18 cellular contexts compared by ENCODE assay signal in genomic region chr4:142485452-142485851, GRCh38.
"Had no signal": no experiment of that assay in that cellular context is flagged by ENCODE, and none has a peak within 500 bp of the region (broad histone marks: within the 10 kb centered on the region; RNA-seq: fewer than 3 reads in every experiment).

No MANE protein-coding gene starts in this region.

- H3K36me3 Mint-ChIP-seq: natural killer cell; stimulated activated memory B cell treated with anti-CD40 and anti-IgM and Interleukin-4, amounts not matched to agents 10 μg/mL and 1 μg/mL and 100 μg/mL, for 72 hours had no signal

- ATAC-seq: activated CD4-positive, CD25-positive, alpha-beta regulatory T cell treated with anti-CD3 and anti-CD28 coated beads, Interleukin-2, amount 50 U/mL, for 24 hours; activated naive CD8-positive, alpha-beta T cell treated with anti-CD3 and anti-CD28 coated beads, Interleukin-2, amount 50 U/mL, for 24 hours; left lobe of liver; mucosa of descending colon; natural killer cell; psoas muscle; right lobe of liver; stimulated activated memory B cell treated with anti-CD40 and anti-IgM and Interleukin-4, amounts not matched to agents 10 μg/mL and 1 μg/mL and 100 μg/mL, for 72 hours had no signal

- H3K4me1 Mint-ChIP-seq: natural killer cell; stimulated activated memory B cell treated with anti-CD40 and anti-IgM and Interleukin-4, amounts not matched to agents 10 μg/mL and 1 μg/mL and 100 μg/mL, for 72 hours had no signal

- H3K9me3 ChIP-seq: esophagus squamous epithelium, mucosa of descending colon, psoas muscle, right lobe of liver, spleen, transverse colon had no signal

- H3K4me1 ChIP-seq: esophagus squamous epithelium, psoas muscle, right lobe of liver, spleen, transverse colon had no signal

- DNase-seq: activated naive CD8-positive, alpha-beta T cell treated with anti-CD3 and anti-CD28 coated beads, Interleukin-2, amount 50 U/mL, for 24 hours; esophagus squamous epithelium; foreskin fibroblast; head of caudate nucleus; mammary epithelial cell; mucosa of descending colon; natural killer cell; occipital lobe; psoas muscle; right lobe of liver; spleen; stimulated activated CD4-positive, alpha-beta T cell treated with anti-CD3 and anti-CD28 coated beads, Interleukin-1b, Interleukin-23, amount 100 ng/mL, for 48 hours; transverse colon had no signal

- H3K4me3 ChIP-seq: cardiac muscle cell, esophagus squamous epithelium, mucosa of descending colon, psoas muscle, right lobe of liver, spleen, transverse colon had no signal

- H3K27ac ChIP-seq: cardiac muscle cell, esophagus squamous epithelium, psoas muscle, right lobe of liver, spleen, transverse colon had no signal

- H3K27ac Mint-ChIP-seq: activated naive CD8-positive, alpha-beta T cell treated with anti-CD3 and anti-CD28 coated beads, Interleukin-2, amount 50 U/mL, for 24 hours; natural killer cell; stimulated activated memory B cell treated with anti-CD40 and anti-IgM and Interleukin-4, amounts not matched to agents 10 μg/mL and 1 μg/mL and 100 μg/mL, for 72 hours; T-helper 2 cell treated with Interferon-gamma antibody and Interleukin-4, amounts not matched to agents 5 μg/mL and 100 μg/mL, for 36 hours had no signal

- H3K27me3 Mint-ChIP-seq: activated naive CD8-positive, alpha-beta T cell treated with anti-CD3 and anti-CD28 coated beads, Interleukin-2, amount 50 U/mL, for 24 hours; stimulated activated memory B cell treated with anti-CD40 and anti-IgM and Interleukin-4, amounts not matched to agents 10 μg/mL and 1 μg/mL and 100 μg/mL, for 72 hours had no signal

- H3K27me3 ChIP-seq: cardiac muscle cell, esophagus squamous epithelium, right lobe of liver, spleen, transverse colon had no signal

- H3K4me3 Mint-ChIP-seq: activated naive CD8-positive, alpha-beta T cell treated with anti-CD3 and anti-CD28 coated beads, Interleukin-2, amount 50 U/mL, for 24 hours; natural killer cell; stimulated activated memory B cell treated with anti-CD40 and anti-IgM and Interleukin-4, amounts not matched to agents 10 μg/mL and 1 μg/mL and 100 μg/mL, for 72 hours; T-helper 2 cell treated with Interferon-gamma antibody and Interleukin-4, amounts not matched to agents 5 μg/mL and 100 μg/mL, for 36 hours had no signal

- H3K9me3 Mint-ChIP-seq: stimulated activated memory B cell treated with anti-CD40 and anti-IgM and Interleukin-4, amounts not matched to agents 10 μg/mL and 1 μg/mL and 100 μg/mL, for 72 hours had no signal

- H3K36me3 ChIP-seq: cardiac muscle cell, esophagus squamous epithelium, right lobe of liver, spleen, transverse colon had no signal
